ENCODE assay signal across 8 cellular contexts in genomic region chr17:39729280-39729851, GRCh38. TPM values are rescaled to one million over a fixed set of nuclear protein-coding genes. Genes with fewer than 3 reads are reported as not detected.
DNase-seq lines count a peak whose midpoint lies in the region; ATAC-seq and TF ChIP-seq lines count a peak whose summit lies in the region.

No MANE protein-coding gene starts in this region.

- peaks cover 7% of the 10 kb centered on the region for H3K4me1 ChIP-seq in mucosa of descending colon (ENCODE audit: low read depth)

- no peaks in the 10 kb centered on the region for H3K36me3 ChIP-seq in mucosa of descending colon (ENCODE audit: low read depth)

- no peaks in the 10 kb centered on the region for H3K9me3 Mint-ChIP-seq in T-helper 2 cell treated with Interferon-gamma antibody and Interleukin-4, amounts not matched to agents 5 μg/mL and 100 μg/mL, for 36 hours
- H3K9me3 Mint-ChIP-seq in activated T-helper 17 cell treated with anti-CD3 and anti-CD28 coated beads, Interleukin-2, amount 50 U/mL, for 72 hours, result no peaks in the 10 kb centered on the region
- H3K9me3 Mint-ChIP-seq in immature natural killer cell, result peaks cover 0 to 1% (median 0%) of the 10 kb centered on the region in 6 donors

- peaks cover 6% of the 10 kb centered on the region for H3K4me1 Mint-ChIP-seq in T-helper 2 cell treated with Interferon-gamma antibody and Interleukin-4, amounts not matched to agents 5 μg/mL and 100 μg/mL, for 36 hours (ENCODE audit: low read depth)
- H3K4me1 Mint-ChIP-seq in activated T-helper 17 cell treated with anti-CD3 and anti-CD28 coated beads, Interleukin-2, amount 50 U/mL, for 72 hours, result peaks cover 8% of the 10 kb centered on the region
- H3K4me1 Mint-ChIP-seq in immature natural killer cell, result peaks cover 20 to 25% of the 10 kb centered on the region in 2 donors

- H3K9me3 ChIP-seq in mucosa of descending colon, result no peaks in the 10 kb centered on the region

- peaks cover 5% of the 10 kb centered on the region for H3K27me3 Mint-ChIP-seq in T-helper 2 cell treated with Interferon-gamma antibody and Interleukin-4, amounts not matched to agents 5 μg/mL and 100 μg/mL, for 36 hours (ENCODE audit: low read depth)
- H3K27me3 Mint-ChIP-seq in activated T-helper 17 cell treated with anti-CD3 and anti-CD28 coated beads, Interleukin-2, amount 50 U/mL, for 72 hours, result no peaks in the 10 kb centered on the region
- H3K27me3 Mint-ChIP-seq in immature natural killer cell (ENCODE audit: low read depth in 3 of 3), result peaks cover 2 to 6% (median 2%) of the 10 kb centered on the region in 3 donors

- no peak for ATAC-seq in activated T-helper 17 cell treated with anti-CD3 and anti-CD28 coated beads, Interleukin-2, amount 50 U/mL, for 72 hours (replicated peaks)
- no peak for ATAC-seq in mucosa of descending colon

- H3K4me3 Mint-ChIP-seq in T-helper 2 cell treated with Interferon-gamma antibody and Interleukin-4, amounts not matched to agents 5 μg/mL and 100 μg/mL, for 36 hours, result peak overlapping the region; percentile 95
- H3K4me3 Mint-ChIP-seq in activated T-helper 17 cell treated with anti-CD3 and anti-CD28 coated beads, Interleukin-2, amount 50 U/mL, for 72 hours, result peak overlapping the region; percentile 94
- H3K4me3 Mint-ChIP-seq in immature natural killer cell, result peak overlapping the region; percentile 87 to 95 (median 90)

- peaks cover 27% of the 10 kb centered on the region for H3K36me3 Mint-ChIP-seq in T-helper 2 cell treated with Interferon-gamma antibody and Interleukin-4, amounts not matched to agents 5 μg/mL and 100 μg/mL, for 36 hours (ENCODE audit: low read depth)
- peaks cover 30% of the 10 kb centered on the region for H3K36me3 Mint-ChIP-seq in activated T-helper 17 cell treated with anti-CD3 and anti-CD28 coated beads, Interleukin-2, amount 50 U/mL, for 72 hours (ENCODE audit: low read depth)
- H3K36me3 Mint-ChIP-seq in immature natural killer cell, result peaks cover 0 to 11% (median 3%) of the 10 kb centered on the region in 3 donors

- intact Hi-C loops in mucosa of descending colon (cut with DNase I, micrococcal nuclease), result no loop called here

- peak overlapping the region; percentile 82 for H3K27ac ChIP-seq in substantia nigra (ENCODE audit: low read depth, low read length, poor library complexity, severe bottlenecking)

- DNase-seq in T-helper 2 cell treated with Interferon-gamma antibody and Interleukin-4, amounts not matched to agents 5 μg/mL and 100 μg/mL, for 36 hours (ENCODE audit: low spot score), result no peak
- no peak for DNase-seq in T-helper 2 cell
- DNase-seq in immature natural killer cell, result no peak
- DNase-seq in substantia nigra (lab: John Stamatoyannopoulos, UW), result no peak
- DNase-seq in mucosa of descending colon, result no peak
- no peak for DNase-seq in amygdala (lab: John Stamatoyannopoulos, UW)
- no peak for DNase-seq in NOMO-1 treated with dmso at 0.1 percent for 144 hours (lab: John Stamatoyannopoulos, UW; ENCODE audit: unreplicated experiment)

- peak overlapping the region; percentile 91 for H3K27ac Mint-ChIP-seq in T-helper 2 cell treated with Interferon-gamma antibody and Interleukin-4, amounts not matched to agents 5 μg/mL and 100 μg/mL, for 36 hours
- H3K27ac Mint-ChIP-seq in activated T-helper 17 cell treated with anti-CD3 and anti-CD28 coated beads, Interleukin-2, amount 50 U/mL, for 72 hours, result peak overlapping the region; percentile 89
- H3K27ac Mint-ChIP-seq in immature natural killer cell, result peak overlapping the region; percentile 88 to 97 (median 95)

- TF ChIP-seq CTCF in mucosa of descending colon (IDR thresholded peaks at IDR 0.05), result no peak

- H3K4me3 ChIP-seq in mucosa of descending colon, result no peak overlapping the region

RNA-seq across cellular contexts. Expression of gene MIEN1, which starts 1.0 kb away (rescaled TPM):
- total RNA-seq in activated T-helper 17 cell treated with anti-CD3 and anti-CD28 coated beads, Interleukin-2, amount 50 U/mL, for 72 hours, result 10 to 100 TPM; 24.6 to 45.2 TPM
- polyA plus RNA-seq in immature natural killer cell, result 100 to 1,000 TPM; 181 to 197 (median 181) TPM
- total RNA-seq in mucosa of descending colon, result 10 to 100 TPM; 63.2 to 84.3 (median 67.1) TPM

RNA-seq across cellular contexts. Expression of gene GRB7, which starts 8.4 kb away (rescaled TPM):
- under 1 TPM in 1 of 2 donors, not detected in 1; 0.40 TPM for total RNA-seq in activated T-helper 17 cell treated with anti-CD3 and anti-CD28 coated beads, Interleukin-2, amount 50 U/mL, for 72 hours
- not detected for polyA plus RNA-seq in immature natural killer cell
- 10 to 100 TPM; 13.6 to 49.0 (median 28.0) TPM for total RNA-seq in mucosa of descending colon

RNA-seq across cellular contexts. Expression of gene ERBB2, which starts 29.5 kb away (rescaled TPM):
- 1 to 10 TPM; 3.4 to 5.9 TPM for total RNA-seq in activated T-helper 17 cell treated with anti-CD3 and anti-CD28 coated beads, Interleukin-2, amount 50 U/mL, for 72 hours
- polyA plus RNA-seq in immature natural killer cell, result 10 to 100 TPM; 14.5 to 49.2 (median 25.2) TPM
- total RNA-seq in mucosa of descending colon, result 100 to 1,000 TPM; 104 to 284 (median 161) TPM

RNA-seq across cellular contexts. Expression of gene PGAP3, which starts 41.5 kb away (rescaled TPM):
- total RNA-seq in activated T-helper 17 cell treated with anti-CD3 and anti-CD28 coated beads, Interleukin-2, amount 50 U/mL, for 72 hours, result 10 to 100 TPM in 1 of 2 donors, 1 to 10 TPM in 1; 5.9 to 14.8 TPM
- 10 to 100 TPM; 24.0 to 47.1 (median 37.8) TPM for polyA plus RNA-seq in immature natural killer cell
- 10 to 100 TPM; 27.7 to 74.6 (median 47.9) TPM for total RNA-seq in mucosa of descending colon

Comparison
In these comparisons a context has a peak if more than half of its experiments do, and no peak if none do; other contexts are left out.
1. RNA of gene GRB7, which starts 8.4 kb away (total RNA-seq): 13.6 to 49.0 TPM in mucosa of descending colon; 0.40 TPM in activated T-helper 17 cell treated with anti-CD3 and anti-CD28 coated beads, Interleukin-2, amount 50 U/mL, for 72 hours; every median in the first group is over 10 times any median in the second.
2. RNA of gene ERBB2, which starts 29.5 kb away (total RNA-seq): 104 to 284 TPM in mucosa of descending colon; 3.4 to 5.9 TPM in activated T-helper 17 cell treated with anti-CD3 and anti-CD28 coated beads, Interleukin-2, amount 50 U/mL, for 72 hours; every median in the first group is over 10 times any median in the second.
3. Peak in every context shown above with its lines, with median percentiles within 50 percentile points of each other: H3K27ac Mint-ChIP-seq and H3K4me3 Mint-ChIP-seq.